In genomic region chr2:45709137-45709536, GRCh38 we compare ENCODE assay signal across 23 cellular contexts. TPM values are rescaled to one million over a fixed set of nuclear protein-coding genes. Genes with fewer than 3 reads are reported as not detected.
DNase-seq lines count a peak whose midpoint lies in the region; ATAC-seq lines count a peak whose summit lies in the region.
"Had no signal": no experiment of that assay in that cellular context is flagged by ENCODE, and none has a peak within 500 bp of the region (broad histone marks: within the 10 kb centered on the region; RNA-seq: fewer than 3 reads in every experiment).

No MANE protein-coding gene starts in this region.

- intact Hi-C loops in Right ventricle myocardium inferior (cut with DNase I), result loop anchor here (10.0 kb wide), 1 partner anchor 54 kb away; the partner anchor contains the start of gene PRKCE
- intact Hi-C loops in cardiac septum (cut with DNase I), result no loop called here
- intact Hi-C loops in aorta (cut with DNase I), result no loop called here

- DNase-seq in Right ventricle myocardium inferior (ENCODE audit: missing footprints) (peak; percentile 76), cardiac septum (ENCODE audit: low spot score) (no peak), left lobe of liver (ENCODE audit: low spot score) (peak; percentile 84), aorta (no peak), NCI-H774 (lab: John Stamatoyannopoulos, UW) (no peak), NCI-H1930 (lab: John Stamatoyannopoulos, UW) (no peak)
- DNase-seq: Caco-2; CD4-positive, alpha-beta T cell; DMS153; GF-D8; HFFc6; IMR-90; NCI-H1092; NCI-H146; NCI-H2081; NCI-H2171 treated with DMSO at 0.1 percent for 48 hours; NCI-H446; NCI-H526 treated with DMSO at 0.1 percent for 48 hours; NK-92 treated with Interleukin-12 subunit alpha and Interleukin-12 subunit beta, amount 100 ng/mL, for 24 hours; SIG-M5 had no signal

- no peaks in the 10 kb centered on the region for H3K27me3 ChIP-seq in aorta (ENCODE audit: control insufficient read depth in 1 of 2, insufficient read depth in 2 of 2, low read length in 1 of 2)

- ATAC-seq in Right ventricle myocardium inferior, result peak; percentile 82
- peak; percentile 9 for ATAC-seq in esophagus mucosa
- peak; percentile 87 for ATAC-seq in left lobe of liver
- ATAC-seq in aorta (ENCODE audit: low FRiP score), result peak; percentile 16
- no peak for ATAC-seq in HG03521 (IDR thresholded peaks at IDR 0.05; ENCODE audit: unreplicated experiment)

- WGBS in aorta, 2 donors, result 37 to 46% methylated on average over 1 of the region's 1 CpG

- H3K4me3 ChIP-seq in aorta (ENCODE audit: low read length in 2 of 2), result no peak overlapping the region

- no peak overlapping the region for H3K27ac ChIP-seq in aorta (ENCODE audit: low read depth in 1 of 2, low read length in 2 of 2)
- H3K27ac ChIP-seq: 22Rv1 had no signal

- H3K4me1 ChIP-seq in aorta (ENCODE audit: control insufficient read depth in 1 of 2, insufficient read depth in 2 of 2, low read length in 2 of 2), result peaks cover 10 to 11% of the 10 kb centered on the region in 2 donors
- H3K4me1 ChIP-seq: Caco-2 had no signal

- H3K9me3 ChIP-seq in aorta (ENCODE audit: control insufficient read depth, low read length), result no peaks in the 10 kb centered on the region
- H3K9me3 ChIP-seq: Caco-2 had no signal

- H3K36me3 ChIP-seq in aorta (ENCODE audit: control insufficient read depth in 1 of 2, insufficient read depth in 2 of 2, low read length in 1 of 2), result no peaks in the 10 kb centered on the region

RNA-seq across cellular contexts. Expression of gene PRKCE, which starts 57.7 kb away (rescaled TPM):
- 17.8 TPM for total RNA-seq in Right ventricle myocardium inferior
- total RNA-seq in cardiac septum, result 20.3 TPM
- total RNA-seq in esophagus mucosa, result 13.1 TPM
- 8.4 TPM for total RNA-seq in left lobe of liver
- 10 to 100 TPM; 20.3 to 23.8 TPM for total RNA-seq in aorta
- 1 to 10 TPM; 1.5 to 2.0 TPM for polyA plus RNA-seq in aorta

Comparison
In these comparisons a context has a peak if more than half of its experiments do, and no peak if none do; other contexts are left out.
1. DNase-seq: peak in Right ventricle myocardium inferior (single experiment) and left lobe of liver (single experiment); none in cardiac septum (single experiment), aorta (0 of 2), NCI-H774 (single experiment) and NCI-H1930 (0 of 2).